Comparison of ENCODE assay signal across 30 cellular contexts in genomic region chr6:131042664-131043063, GRCh38. TPM values are rescaled to one million over a fixed set of nuclear protein-coding genes. Genes with fewer than 3 reads are reported as not detected.
A peak's percentile ranks its signal among the peaks of the same experiment; 100 is the strongest.
DNase-seq lines count a peak whose midpoint lies in the region; ATAC-seq and TF ChIP-seq lines count a peak whose summit lies in the region.
"Had no signal": no experiment of that assay in that cellular context is flagged by ENCODE, and none has a peak within 500 bp of the region (broad histone marks: within the 10 kb centered on the region; RNA-seq: fewer than 3 reads in every experiment).

No MANE protein-coding gene starts in this region.

- peak overlapping the region; percentile 61 for H3K27ac ChIP-seq in left ventricle myocardium inferior (replicated peaks)
- H3K27ac ChIP-seq in skeletal muscle tissue (ENCODE audit: low read depth, low read length) = peak overlapping the region; percentile 30
- H3K27ac ChIP-seq: ascending aorta, C4-2B, epithelial cell of prostate, upper lobe of left lung had no signal

- peaks cover 11% of the 10 kb centered on the region for H3K4me1 ChIP-seq in left ventricle myocardium inferior
- peaks cover 0 to 2% (median 0%) of the 10 kb centered on the region in 3 donors for H3K4me1 ChIP-seq in skeletal muscle tissue (ENCODE audit: control insufficient read depth in 3 of 3, insufficient read depth in 3 of 3, low read length in 3 of 3)
- H3K4me1 ChIP-seq: ascending aorta had no signal

- no peak for TF ChIP-seq CTCF in left ventricle myocardium inferior (IDR thresholded peaks at IDR 0.05; ENCODE audit: borderline replicate concordance)

- DNase-seq in GM03348 (ENCODE audit: low spot score) (peak; percentile 64), dedifferentiated amniotic fluid mesenchymal stem cell (ENCODE audit: extremely low spot score) (peak; percentile 55), left ventricle myocardium inferior (no peak)
- DNase-seq: ACHN; activated CD4-positive, alpha-beta T cell treated with anti-CD3 and anti-CD28 coated beads for 4 hours; activated T-cell treated with anti-CD3 and anti-CD28 coated beads for 4 hours; DMS79 treated with DMSO at 0.1 percent for 48 hours; effector CD4-positive, alpha-beta T cell; foreskin melanocyte; naive thymus-derived CD4-positive, alpha-beta T cell; NCI-H1417 treated with DMSO at 0.1 percent for 48 hours; NCI-H2081 treated with DMSO at 0.1 percent for 48 hours; NCI-H226; NCI-H774; occipital lobe; stimulated activated CD4-positive, alpha-beta T cell treated with anti-CD3 and anti-CD28 coated beads, Interleukin-2, amount 100 ng/mL, for 48 hours; substantia nigra; T-helper 2 cell; upper lobe of left lung had no signal

- H3K9ac ChIP-seq in skeletal muscle tissue (ENCODE audit: low read depth in 1 of 3, low read length in 3 of 3) = no peak overlapping the region

- no peak overlapping the region for H3K4me3 ChIP-seq in left ventricle myocardium inferior
- no peak overlapping the region for H3K4me3 ChIP-seq in skeletal muscle tissue (ENCODE audit: low read length in 3 of 3)
- H3K4me3 ChIP-seq: ascending aorta, upper lobe of left lung had no signal

- H3K36me3 ChIP-seq in left ventricle myocardium inferior (no peaks in the 10 kb centered on the region), skeletal muscle tissue (ENCODE audit: control insufficient read depth in 3 of 3, insufficient read depth in 3 of 3, low read length in 3 of 3) (no peaks in the 10 kb centered on the region)
- H3K36me3 ChIP-seq: ascending aorta, upper lobe of left lung had no signal

- no peak for ATAC-seq in GM18502 (IDR thresholded peaks at IDR 0.05; ENCODE audit: poor library complexity, unreplicated experiment)
- ATAC-seq in HG02870 (IDR thresholded peaks at IDR 0.05; ENCODE audit: unreplicated experiment) = no peak
- no peak for ATAC-seq in HG02678 (IDR thresholded peaks at IDR 0.05; ENCODE audit: unreplicated experiment)
- no peak for ATAC-seq in HG03280 (IDR thresholded peaks at IDR 0.05; ENCODE audit: unreplicated experiment)
- ATAC-seq: activated naive CD4-positive, alpha-beta T cell treated with anti-CD3 and anti-CD28 coated beads, Interleukin-2, amount 50 U/mL, for 72 hours; left lobe of liver; naive thymus-derived CD4-positive, alpha-beta T cell; SK-N-SH treated with all-trans-retinoic acid at 6 μM for 48 hours had no signal

- H3K27me3 ChIP-seq in left ventricle myocardium inferior (ENCODE audit: low read depth) = no peaks in the 10 kb centered on the region
- H3K27me3 ChIP-seq in skeletal muscle tissue (ENCODE audit: control insufficient read depth in 3 of 3, insufficient read depth in 3 of 3, low read length in 3 of 3) = no peaks in the 10 kb centered on the region
- H3K27me3 ChIP-seq: ascending aorta, upper lobe of left lung had no signal

- H3K9me3 ChIP-seq in left ventricle myocardium inferior (replicated peaks) (no peaks in the 10 kb centered on the region), skeletal muscle tissue (ENCODE audit: control insufficient read depth in 3 of 3, low read length in 3 of 3) (no peaks in the 10 kb centered on the region)
- H3K9me3 ChIP-seq: ascending aorta, upper lobe of left lung had no signal

- intact Hi-C loops in left ventricle myocardium inferior (cut with micrococcal nuclease) = no loop called here

RNA-seq across cellular contexts. Expression of gene EPB41L2, which starts 20.4 kb away (rescaled TPM):
- total RNA-seq in left ventricle myocardium inferior (70.8 TPM), skeletal muscle tissue (187 TPM)
